9 cellular contexts compared by ENCODE assay signal in genomic region chr2:17538022-17538843, GRCh38. TPM values are rescaled to one million over a fixed set of nuclear protein-coding genes. Genes with fewer than 3 reads are reported as not detected.
DNase-seq lines count a peak whose midpoint lies in the region; TF ChIP-seq lines count a peak whose summit lies in the region.
"Had no signal": no experiment of that assay in that cellular context is flagged by ENCODE, and none has a peak within 500 bp of the region (broad histone marks: within the 10 kb centered on the region; RNA-seq: fewer than 3 reads in every experiment).

No MANE protein-coding gene starts in this region.

- no peaks in the 10 kb centered on the region for H3K9me3 ChIP-seq in prostate gland

- no peak for TF ChIP-seq CTCF in fibroblast of the aortic adventitia (IDR thresholded peaks at IDR 0.05; ENCODE audit: insufficient read depth, low read length)
- no peak for TF ChIP-seq CTCF in prostate gland (IDR thresholded peaks at IDR 0.05)

- DNase-seq in activated CD4-positive, alpha-beta T cell treated with anti-CD3 and anti-CD28 coated beads, Interleukin-2, amount 10 ng/mL, durations not matched to agents 7 days and 5 days: no peak
- no peak for DNase-seq in activated CD4-positive, alpha-beta T cell treated with anti-CD3 and anti-CD28 coated beads for 4 hours
- DNase-seq in NCI-H82 (lab: John Stamatoyannopoulos, UW) (peak; percentile 54), fibroblast of the aortic adventitia (ENCODE audit: low read depth) (peak; percentile 47), prostate gland (ENCODE audit: low spot score) (no peak), HK-2 (ENCODE audit: unreplicated experiment) (no peak), DMS 273 (lab: John Stamatoyannopoulos, UW; ENCODE audit: unreplicated experiment) (no peak)
- DNase-seq in stimulated activated CD4-positive, alpha-beta T cell treated with anti-CD3 and anti-CD28 coated beads, Interleukin-12 subunit alpha, Interleukin-12 subunit beta, amount 100 ng/mL, for 4 hours: no peak
- DNase-seq: DND-41 had no signal

- peaks cover 15% of the 10 kb centered on the region for H3K27me3 ChIP-seq in prostate gland (replicated peaks; ENCODE audit: insufficient read depth)

- H3K4me3 ChIP-seq in fibroblast of the aortic adventitia (ENCODE audit: low read depth, low read length): peak overlapping the region; percentile 65
- H3K4me3 ChIP-seq in prostate gland: peak overlapping the region; percentile 20 to 29

- H3K4me3 Mint-ChIP-seq in activated CD4-positive, alpha-beta T cell treated with anti-CD3 and anti-CD28 coated beads, Interleukin-2, amount 10 ng/mL, durations not matched to agents 7 days and 5 days: peak overlapping the region; percentile 7

- H3K4me1 Mint-ChIP-seq in activated CD4-positive, alpha-beta T cell treated with anti-CD3 and anti-CD28 coated beads, Interleukin-2, amount 10 ng/mL, durations not matched to agents 7 days and 5 days: peaks cover 5% of the 10 kb centered on the region

- 4% methylated on average over 30 of the region's 30 CpGs for WGBS in prostate gland

- no peaks in the 10 kb centered on the region for H3K36me3 Mint-ChIP-seq in activated CD4-positive, alpha-beta T cell treated with anti-CD3 and anti-CD28 coated beads, Interleukin-2, amount 10 ng/mL, durations not matched to agents 7 days and 5 days (ENCODE audit: low read depth)

- no peaks in the 10 kb centered on the region for H3K36me3 ChIP-seq in prostate gland

- peaks cover 3% of the 10 kb centered on the region for H3K4me1 ChIP-seq in prostate gland (replicated peaks)

- no peak for TF ChIP-seq POLR2A in prostate gland (IDR thresholded peaks at IDR 0.05)

- H3K27ac Mint-ChIP-seq in activated CD4-positive, alpha-beta T cell treated with anti-CD3 and anti-CD28 coated beads, Interleukin-2, amount 10 ng/mL, durations not matched to agents 7 days and 5 days: peak overlapping the region; percentile 31

- H3K9me3 Mint-ChIP-seq in activated CD4-positive, alpha-beta T cell treated with anti-CD3 and anti-CD28 coated beads, Interleukin-2, amount 10 ng/mL, durations not matched to agents 7 days and 5 days: no peaks in the 10 kb centered on the region

- H3K27me3 Mint-ChIP-seq in activated CD4-positive, alpha-beta T cell treated with anti-CD3 and anti-CD28 coated beads, Interleukin-2, amount 10 ng/mL, durations not matched to agents 7 days and 5 days: peaks cover 60% of the 10 kb centered on the region

- intact Hi-C loops in prostate gland (cut with DNase I): no loop called here

- POLR2A ChIA-PET in activated CD4-positive, alpha-beta T cell treated with anti-CD3 and anti-CD28 coated beads, Interleukin-2, amount 10 ng/mL, durations not matched to agents 7 days and 5 days (lab: Charles Lee): no interaction called here

- peak overlapping the region; percentile 52 to 67 for H3K27ac ChIP-seq in prostate gland

- CTCF ChIA-PET in activated CD4-positive, alpha-beta T cell treated with anti-CD3 and anti-CD28 coated beads, Interleukin-2, amount 10 ng/mL, durations not matched to agents 7 days and 5 days (lab: Charles Lee): no interaction called here

RNA-seq across cellular contexts. Expression of gene VSNL1, which starts 2.3 kb away (rescaled TPM):
- not detected for total RNA-seq in activated CD4-positive, alpha-beta T cell treated with anti-CD3 and anti-CD28 coated beads, Interleukin-2, amount 10 ng/mL, durations not matched to agents 7 days and 5 days
- total RNA-seq in fibroblast of the aortic adventitia (ENCODE audit: low replicate concordance) (0.90 and 3.7 TPM in 2 replicates), prostate gland (10 to 100 TPM in 1 of 2 donors, 1 to 10 TPM in 1; 4.4 to 11.7 TPM)

RNA-seq across cellular contexts. Expression of gene RAD51AP2, which starts 20.0 kb away (rescaled TPM):
- not detected for total RNA-seq in activated CD4-positive, alpha-beta T cell treated with anti-CD3 and anti-CD28 coated beads, Interleukin-2, amount 10 ng/mL, durations not matched to agents 7 days and 5 days
- total RNA-seq in fibroblast of the aortic adventitia (ENCODE audit: low replicate concordance): 0.09 TPM in 1 of 2 replicates, not detected in the other
- total RNA-seq in prostate gland: 1 to 10 TPM in 1 of 2 donors, not detected in 1; 4.2 TPM

Comparison
In these comparisons a context has a peak if more than half of its experiments do, and no peak if none do; other contexts are left out.
1. DNase-seq: peak in NCI-H82 (single experiment) and fibroblast of the aortic adventitia (single experiment); none in activated CD4-positive, alpha-beta T cell treated with anti-CD3 and anti-CD28 coated beads, Interleukin-2, amount 10 ng/mL, durations not matched to agents 7 days and 5 days (single experiment), activated CD4-positive, alpha-beta T cell treated with anti-CD3 and anti-CD28 coated beads for 4 hours (0 of 2), prostate gland (single experiment), HK-2 (single experiment), DMS 273 (single experiment) and stimulated activated CD4-positive, alpha-beta T cell treated with anti-CD3 and anti-CD28 coated beads, Interleukin-12 subunit alpha, Interleukin-12 subunit beta, amount 100 ng/mL, for 4 hours (single experiment).